1 cellular context compared by ENCODE assay signal in the genomic region with DNA sequence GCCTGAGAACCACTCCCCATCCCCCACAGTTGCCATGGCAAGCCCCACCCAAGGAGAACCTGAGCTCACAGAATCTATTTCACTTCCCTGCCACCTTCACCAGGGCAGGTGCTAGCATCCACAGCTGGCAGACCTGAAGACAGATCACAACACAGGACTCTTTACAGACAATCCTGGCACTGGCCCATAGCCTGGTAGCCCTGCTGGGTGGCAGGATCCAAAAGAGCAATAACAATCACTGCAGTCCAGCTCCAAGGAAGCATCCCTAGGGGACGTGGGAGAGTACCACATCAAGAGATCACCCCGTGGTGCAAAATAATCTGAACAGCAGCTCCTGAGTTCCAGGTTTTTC.
TF ChIP-seq lines count a peak whose summit lies in the region.

No MANE protein-coding gene starts in this region.

TF ChIP-seq in H1, 55 proteins besides CTCF, POLR2A, EP300 and RAD21 (continued from another document):
- TF ChIP-seq CEBPB (IDR thresholded peaks at IDR 0.05; ENCODE audit: low read depth, low read length) = no peak
